Comparison of ENCODE assay signal across 8 cellular contexts in genomic region chr9:128098936-128099931, GRCh38. TPM values are rescaled to one million over a fixed set of nuclear protein-coding genes. Genes with fewer than 3 reads are reported as not detected.
DNase-seq lines count a peak whose midpoint lies in the region; ATAC-seq, FAIRE-seq and TF ChIP-seq lines count a peak whose summit lies in the region.

No MANE protein-coding gene starts in this region.

- TF ChIP-seq CTCF in VCaP (conservative IDR thresholded peaks at IDR 0.05) (no peak), fibroblast of villous mesenchyme (IDR thresholded peaks at IDR 0.05; ENCODE audit: insufficient read depth, low read depth, low read length) (no peak), pancreas (IDR thresholded peaks at IDR 0.05) (no peak)

- H3K4me3 ChIP-seq in CD4-positive, alpha-beta memory T cell (ENCODE audit: low read length in 2 of 2) = no peak overlapping the region
- H3K4me3 ChIP-seq in fibroblast of villous mesenchyme (ENCODE audit: low read depth, low read length) (peak overlapping the region; percentile 65), pancreas (peak overlapping the region; percentile 8 to 58 (median 30))

- POLR2A ChIA-PET in CD4-positive, alpha-beta memory T cell (lab: Charles Lee; ENCODE audit: partially characterized antibody) = interaction anchor here (0.9 to 1.6 kb wide), 3 partner anchors 12 to 32 kb away, joined by 3 to 5 read pairs (median 3); partner anchors contain the start of gene NAIF1

- peaks cover 0 to 4% (median 0%) of the 10 kb centered on the region in 8 donors for H3K9me3 Mint-ChIP-seq in CD4-positive, alpha-beta memory T cell
- no peaks in the 10 kb centered on the region for H3K9me3 Mint-ChIP-seq in stimulated activated memory B cell treated with anti-CD40 and anti-IgM and Interleukin-4, amounts not matched to agents 10 μg/mL and 1 μg/mL and 100 μg/mL, for 72 hours

- intact Hi-C loops in CD4-positive, alpha-beta memory T cell (cut with micrococcal nuclease) = no loop called here
- intact Hi-C loops in pancreas (cut with DNase I) = no loop called here

- peaks cover 78% of the 10 kb centered on the region for H3K4me1 ChIP-seq in CD4-positive, alpha-beta memory T cell (ENCODE audit: insufficient read depth, low read length)
- peaks cover 39 to 62% (median 62%) of the 10 kb centered on the region in 3 donors for H3K4me1 ChIP-seq in pancreas

- H3K27ac Mint-ChIP-seq in CD4-positive, alpha-beta memory T cell = peak overlapping the region; percentile 23 to 81 (median 64)
- no peak overlapping the region for H3K27ac Mint-ChIP-seq in stimulated activated memory B cell treated with anti-CD40 and anti-IgM and Interleukin-4, amounts not matched to agents 10 μg/mL and 1 μg/mL and 100 μg/mL, for 72 hours

- TF ChIP-seq POLR2A in H54 (IDR thresholded peaks at IDR 0.05; ENCODE audit: low read depth, low read length) = no peak

- peak overlapping the region in 3 of 8 donors; percentile 4 to 41 (median 31) for H3K4me3 Mint-ChIP-seq in CD4-positive, alpha-beta memory T cell
- no peak overlapping the region for H3K4me3 Mint-ChIP-seq in stimulated activated memory B cell treated with anti-CD40 and anti-IgM and Interleukin-4, amounts not matched to agents 10 μg/mL and 1 μg/mL and 100 μg/mL, for 72 hours

- no peak for DNase-seq in CD4-positive, alpha-beta memory T cell
- DNase-seq in fibroblast of villous mesenchyme (ENCODE audit: low read depth) = peak; percentile 58
- peak in 1 of 6 donors; percentile 58 for DNase-seq in pancreas
- no peak for DNase-seq in H54 (ENCODE audit: insufficient read length, low spot score)
- no peak for DNase-seq in cerebellum (ENCODE audit: low spot score)

- ATAC-seq in pancreas (peak; percentile 3 to 14 (median 5)), GM18498 (IDR thresholded peaks at IDR 0.05; ENCODE audit: unreplicated experiment) (no peak)
- ATAC-seq in stimulated activated memory B cell treated with anti-CD40 and anti-IgM and Interleukin-4, amounts not matched to agents 10 μg/mL and 1 μg/mL and 100 μg/mL, for 72 hours = no peak

- peaks cover 42% of the 10 kb centered on the region for H3K36me3 ChIP-seq in CD4-positive, alpha-beta memory T cell (ENCODE audit: insufficient read depth, low read length)
- H3K36me3 ChIP-seq in pancreas = peaks cover 0 to 20% (median 5%) of the 10 kb centered on the region in 3 donors

- CTCF ChIA-PET in CD4-positive, alpha-beta memory T cell (lab: Charles Lee; ENCODE audit: partially characterized antibody) = interaction anchor here (0.7 to 1.7 kb wide), 2 partner anchors 18 to 144 kb away, joined by 4 to 9 read pairs; no protein-coding TSS in a partner anchor

- 11 to 13% methylated on average over 24 of the region's 24 CpGs for WGBS in pancreas, 2 donors

- no peaks in the 10 kb centered on the region for H3K9me3 ChIP-seq in CD4-positive, alpha-beta memory T cell (ENCODE audit: control insufficient read depth in 1 of 2, low read length in 2 of 2)
- H3K9me3 ChIP-seq in pancreas = no peaks in the 10 kb centered on the region

- H3K4me1 Mint-ChIP-seq in CD4-positive, alpha-beta memory T cell = peaks cover 24 to 84% (median 52%) of the 10 kb centered on the region in 4 donors
- peaks cover 16% of the 10 kb centered on the region for H3K4me1 Mint-ChIP-seq in stimulated activated memory B cell treated with anti-CD40 and anti-IgM and Interleukin-4, amounts not matched to agents 10 μg/mL and 1 μg/mL and 100 μg/mL, for 72 hours

- H3K27me3 Mint-ChIP-seq in CD4-positive, alpha-beta memory T cell = no peaks in the 10 kb centered on the region
- no peaks in the 10 kb centered on the region for H3K27me3 Mint-ChIP-seq in stimulated activated memory B cell treated with anti-CD40 and anti-IgM and Interleukin-4, amounts not matched to agents 10 μg/mL and 1 μg/mL and 100 μg/mL, for 72 hours

- peaks cover 18 to 49% of the 10 kb centered on the region in 2 donors for H3K36me3 Mint-ChIP-seq in CD4-positive, alpha-beta memory T cell
- H3K36me3 Mint-ChIP-seq in stimulated activated memory B cell treated with anti-CD40 and anti-IgM and Interleukin-4, amounts not matched to agents 10 μg/mL and 1 μg/mL and 100 μg/mL, for 72 hours = peaks cover 23% of the 10 kb centered on the region

- H3K27ac ChIP-seq in CD4-positive, alpha-beta memory T cell (ENCODE audit: low read depth, low read length) = no peak overlapping the region
- H3K27ac ChIP-seq in VCaP = peak overlapping the region; percentile 56
- H3K27ac ChIP-seq in pancreas = peak overlapping the region; percentile 89 to 94 (median 93)

- no peak for FAIRE-seq in pancreas (lab: Jason Lieb, UNC)
- FAIRE-seq in H54 (lab: Jason Lieb, UNC) = no peak

- no peaks in the 10 kb centered on the region for H3K27me3 ChIP-seq in CD4-positive, alpha-beta memory T cell (ENCODE audit: insufficient read depth, low read length)
- H3K27me3 ChIP-seq in pancreas = no peaks in the 10 kb centered on the region

RNA-seq across cellular contexts. Expression of gene PTGES2, which starts 28.3 kb away (rescaled TPM):
- 10 to 100 TPM; 51.8 to 57.9 TPM for total RNA-seq in CD4-positive, alpha-beta memory T cell
- polyA plus RNA-seq in CD4-positive, alpha-beta memory T cell = 10 to 100 TPM; 47.5 to 48.8 TPM
- total RNA-seq in fibroblast of villous mesenchyme = 43.6 and 58.6 TPM in 2 replicates
- total RNA-seq in pancreas = 10 to 100 TPM; 25.4 to 43.1 (median 34.2) TPM
- 10 to 100 TPM; 66.0 to 78.5 TPM for polyA plus RNA-seq in pancreas
- total RNA-seq in cerebellum = 41.5 TPM

RNA-seq across cellular contexts. Expression of gene SLC25A25, which starts 31.2 kb away (rescaled TPM):
- 10 to 100 TPM; 22.0 to 26.9 TPM for total RNA-seq in CD4-positive, alpha-beta memory T cell
- 10 to 100 TPM; 13.4 to 17.6 TPM for polyA plus RNA-seq in CD4-positive, alpha-beta memory T cell
- 36.1 and 47.5 TPM in 2 replicates for total RNA-seq in fibroblast of villous mesenchyme
- total RNA-seq in pancreas = 100 to 1,000 TPM in 1 of 6 donors, 10 to 100 TPM in 3, 1 to 10 TPM in 2; 6.8 to 134 (median 12.6) TPM
- 10 to 100 TPM; 73.6 to 82.8 TPM for polyA plus RNA-seq in pancreas
- 18.7 TPM for total RNA-seq in cerebellum

RNA-seq across cellular contexts. Expression of gene NAIF1, which starts 32.1 kb away (rescaled TPM):
- total RNA-seq in CD4-positive, alpha-beta memory T cell = 10 to 100 TPM; 13.3 to 13.8 TPM
- polyA plus RNA-seq in CD4-positive, alpha-beta memory T cell = 10 to 100 TPM; 11.3 to 15.2 TPM
- total RNA-seq in fibroblast of villous mesenchyme (6.8 and 10.8 TPM in 2 replicates), pancreas (1 to 10 TPM; 3.0 to 6.2 (median 3.8) TPM), cerebellum (4.3 TPM)
- polyA plus RNA-seq in pancreas = 1 to 10 TPM; 6.4 to 6.8 TPM

RNA-seq across cellular contexts. Expression of gene LCN2, which starts 50.0 kb away (rescaled TPM):
- not detected for total RNA-seq in CD4-positive, alpha-beta memory T cell
- not detected for polyA plus RNA-seq in CD4-positive, alpha-beta memory T cell
- not detected in 2 replicates for total RNA-seq in fibroblast of villous mesenchyme
- total RNA-seq in pancreas = 100 to 1,000 TPM in 1 of 6 donors, 10 to 100 TPM in 3, 1 to 10 TPM in 2; 6.3 to 158 (median 45.7) TPM
- 10 to 100 TPM; 46.8 to 75.1 TPM for polyA plus RNA-seq in pancreas
- total RNA-seq in cerebellum = not detected

Comparison
In these comparisons a context has a peak if more than half of its experiments do, and no peak if none do; other contexts are left out.
1. H3K4me3 ChIP-seq: peak in fibroblast of villous mesenchyme (single experiment) and pancreas (4 of 4); none in CD4-positive, alpha-beta memory T cell (0 of 2).
2. ATAC-seq: peak in pancreas (4 of 4); none in GM18498 (single experiment) and stimulated activated memory B cell treated with anti-CD40 and anti-IgM and Interleukin-4, amounts not matched to agents 10 μg/mL and 1 μg/mL and 100 μg/mL, for 72 hours (single experiment).